Comparison of ENCODE assay signal across 22 cellular contexts in genomic region chr10:69628876-69629275, GRCh38. TPM values are rescaled to one million over a fixed set of nuclear protein-coding genes. Genes with fewer than 3 reads are reported as not detected.
A peak's percentile ranks its signal among the peaks of the same experiment; 100 is the strongest.
DNase-seq lines count a peak whose midpoint lies in the region; ATAC-seq, FAIRE-seq and TF ChIP-seq lines count a peak whose summit lies in the region.
"Had no signal": no experiment of that assay in that cellular context is flagged by ENCODE, and none has a peak within 500 bp of the region (broad histone marks: within the 10 kb centered on the region; RNA-seq: fewer than 3 reads in every experiment).

No MANE protein-coding gene starts in this region.

- H3K4me3 ChIP-seq in astrocyte (ENCODE audit: insufficient read depth, low read depth, low read length) (no peak overlapping the region), neural progenitor cell (no peak overlapping the region)
- H3K4me3 ChIP-seq: hepatocyte had no signal

- peak overlapping the region; percentile 4 for H3K4me3 Mint-ChIP-seq in activated CD4-positive, alpha-beta memory T cell treated with anti-CD3 and anti-CD28 coated beads for 36 hours
- no peak overlapping the region for H3K4me3 Mint-ChIP-seq in activated CD4-positive, alpha-beta memory T cell treated with anti-CD3 and anti-CD28 coated beads, Interleukin-2, amount 10 ng/mL, durations not matched to agents 7 days and 5 days
- H3K4me3 Mint-ChIP-seq in astrocyte (ENCODE audit: unreplicated experiment) (peak overlapping the region; percentile 70), neural progenitor cell (peak overlapping the region; percentile 64)
- H3K4me3 Mint-ChIP-seq: dendritic cell treated with granulocyte-macrophage colony-stimulating factor and Interleukin-4, amounts not matched to agents 40 ng/mL and 50 ng/mL, for 4 days had no signal

- no peak for DNase-seq in activated CD4-positive, alpha-beta memory T cell treated with anti-CD3 and anti-CD28 coated beads for 36 hours
- no peak for DNase-seq in activated CD4-positive, alpha-beta memory T cell treated with anti-CD3 and anti-CD28 coated beads, Interleukin-2, amount 10 ng/mL, durations not matched to agents 7 days and 5 days
- DNase-seq in G401 (ENCODE audit: low spot score) (peak; percentile 80), astrocyte (ENCODE audit: low read depth) (no peak), neural progenitor cell (ENCODE audit: low spot score) (no peak), foreskin keratinocyte (no peak), A172 (ENCODE audit: low spot score) (no peak)
- DNase-seq: IMR-90; NCI-H1436 treated with DMSO at 0.1 percent for 48 hours; NCI-H2227 treated with DMSO at 0.1 percent for 48 hours; NK-92 treated with Interleukin-12 subunit alpha and Interleukin-12 subunit beta, amount 100 ng/mL, for 24 hours; stimulated activated CD8-positive, alpha-beta memory T cell treated with anti-CD3 and anti-CD28 coated beads, Interleukin-4, amount 100 ng/mL, for 48 hours had no signal

- H3K36me3 ChIP-seq in astrocyte (ENCODE audit: insufficient read depth, low read length) (no peaks in the 10 kb centered on the region), neural progenitor cell (no peaks in the 10 kb centered on the region)

- H3K4me1 ChIP-seq in astrocyte (ENCODE audit: insufficient read depth, low read length) (no peaks in the 10 kb centered on the region), neural progenitor cell (peaks cover 5% of the 10 kb centered on the region), foreskin keratinocyte (no peaks in the 10 kb centered on the region)

- H3K27ac ChIP-seq in astrocyte (ENCODE audit: low read depth, low read length) (no peak overlapping the region), neural progenitor cell (no peak overlapping the region), foreskin keratinocyte (no peak overlapping the region)
- H3K27ac ChIP-seq: hepatocyte, HL-60, RWPE1 had no signal

- FAIRE-seq in astrocyte (lab: Jason Lieb, UNC): no peak
- FAIRE-seq: bronchial epithelial cell had no signal

- H3K27me3 Mint-ChIP-seq in activated CD4-positive, alpha-beta memory T cell treated with anti-CD3 and anti-CD28 coated beads for 36 hours: no peaks in the 10 kb centered on the region
- peaks cover 1% of the 10 kb centered on the region for H3K27me3 Mint-ChIP-seq in activated CD4-positive, alpha-beta memory T cell treated with anti-CD3 and anti-CD28 coated beads, Interleukin-2, amount 10 ng/mL, durations not matched to agents 7 days and 5 days
- H3K27me3 Mint-ChIP-seq in astrocyte (ENCODE audit: low read depth, unreplicated experiment) (peaks cover 42% of the 10 kb centered on the region), neural progenitor cell (ENCODE audit: insufficient read depth, low read depth) (peaks cover 7% of the 10 kb centered on the region)

- H4K20me1 ChIP-seq in astrocyte (ENCODE audit: insufficient read depth, low read length) (no peaks in the 10 kb centered on the region), neural progenitor cell (ENCODE audit: low read depth) (no peaks in the 10 kb centered on the region)

- peaks cover 6% of the 10 kb centered on the region for H3K36me3 Mint-ChIP-seq in activated CD4-positive, alpha-beta memory T cell treated with anti-CD3 and anti-CD28 coated beads for 36 hours
- H3K36me3 Mint-ChIP-seq in activated CD4-positive, alpha-beta memory T cell treated with anti-CD3 and anti-CD28 coated beads, Interleukin-2, amount 10 ng/mL, durations not matched to agents 7 days and 5 days (ENCODE audit: low read depth): peaks cover 1% of the 10 kb centered on the region
- peaks cover 7% of the 10 kb centered on the region for H3K36me3 Mint-ChIP-seq in astrocyte (ENCODE audit: low read depth, unreplicated experiment)
- H3K36me3 Mint-ChIP-seq in neural progenitor cell: peaks cover 7% of the 10 kb centered on the region

- H2AFZ ChIP-seq in astrocyte (ENCODE audit: low read depth, low read length) (no peak overlapping the region), neural progenitor cell (replicated peaks) (no peak overlapping the region)

- peaks cover 12% of the 10 kb centered on the region for H3K4me1 Mint-ChIP-seq in activated CD4-positive, alpha-beta memory T cell treated with anti-CD3 and anti-CD28 coated beads for 36 hours (ENCODE audit: low read depth)
- peaks cover 9% of the 10 kb centered on the region for H3K4me1 Mint-ChIP-seq in activated CD4-positive, alpha-beta memory T cell treated with anti-CD3 and anti-CD28 coated beads, Interleukin-2, amount 10 ng/mL, durations not matched to agents 7 days and 5 days
- no peaks in the 10 kb centered on the region for H3K4me1 Mint-ChIP-seq in astrocyte (ENCODE audit: low read depth, unreplicated experiment)
- H3K4me1 Mint-ChIP-seq in neural progenitor cell: peaks cover 5% of the 10 kb centered on the region

- no peak overlapping the region for H3K4me2 ChIP-seq in astrocyte (ENCODE audit: low read length)
- H3K4me2 ChIP-seq in neural progenitor cell: no peak overlapping the region

- H3F3A ChIP-seq in neural progenitor cell (ENCODE audit: low read depth): no peaks in the 10 kb centered on the region

- CTCF ChIA-PET in activated CD4-positive, alpha-beta memory T cell treated with anti-CD3 and anti-CD28 coated beads for 36 hours (lab: Charles Lee): interaction anchor here (0.6 to 2.6 kb wide), 17 partner anchors 9 to 758 kb away, joined by 3 to 22 read pairs (median 3); partner anchors contain the start of gene NEUROG3
- CTCF ChIA-PET in activated CD4-positive, alpha-beta memory T cell treated with anti-CD3 and anti-CD28 coated beads, Interleukin-2, amount 10 ng/mL, durations not matched to agents 7 days and 5 days (lab: Charles Lee): interaction anchor here (0.7 to 1.3 kb wide), 11 partner anchors 8 to 143 kb away, joined by 3 to 5 read pairs (median 3); no protein-coding TSS in a partner anchor

- H3K79me2 ChIP-seq in astrocyte (ENCODE audit: insufficient read depth, low read length) (no peaks in the 10 kb centered on the region), neural progenitor cell (ENCODE audit: low read depth) (no peaks in the 10 kb centered on the region)
- H3K79me2 ChIP-seq: hepatocyte had no signal

- H3K27me3 ChIP-seq in astrocyte (ENCODE audit: insufficient read depth, low read length) (peaks cover 2% of the 10 kb centered on the region), neural progenitor cell (peaks cover 50% of the 10 kb centered on the region), foreskin keratinocyte (peaks cover 10% of the 10 kb centered on the region)
- H3K27me3 ChIP-seq: hepatocyte had no signal

- H3K9ac ChIP-seq in astrocyte (ENCODE audit: low read length) (no peak overlapping the region), neural progenitor cell (no peak overlapping the region)

- ATAC-seq in foreskin keratinocyte: no peak

- no peak overlapping the region for H3K27ac Mint-ChIP-seq in activated CD4-positive, alpha-beta memory T cell treated with anti-CD3 and anti-CD28 coated beads for 36 hours
- no peak overlapping the region for H3K27ac Mint-ChIP-seq in activated CD4-positive, alpha-beta memory T cell treated with anti-CD3 and anti-CD28 coated beads, Interleukin-2, amount 10 ng/mL, durations not matched to agents 7 days and 5 days
- H3K27ac Mint-ChIP-seq in astrocyte (ENCODE audit: unreplicated experiment) (no peak overlapping the region), neural progenitor cell (no peak overlapping the region)
- H3K27ac Mint-ChIP-seq: dendritic cell treated with granulocyte-macrophage colony-stimulating factor and Interleukin-4, amounts not matched to agents 40 ng/mL and 50 ng/mL, for 4 days had no signal

- TF ChIP-seq CTCF in astrocyte (IDR thresholded peaks at IDR 0.05; ENCODE audit: insufficient read depth, low read depth, low read length) (no peak), neural progenitor cell (IDR thresholded peaks at IDR 0.05) (no peak), foreskin keratinocyte (conservative IDR thresholded peaks at IDR 0.05) (no peak)

- no peaks in the 10 kb centered on the region for H3K9me3 ChIP-seq in astrocyte (ENCODE audit: insufficient read depth, low read depth, low read length)
- H3K9me3 ChIP-seq in neural progenitor cell (ENCODE audit: low read depth): no peaks in the 10 kb centered on the region

- in situ Hi-C loops in G401 (cut with HindIII; ENCODE audit: low sequenced_read_pairs): no loop called here

- H3K9me3 Mint-ChIP-seq in activated CD4-positive, alpha-beta memory T cell treated with anti-CD3 and anti-CD28 coated beads for 36 hours: peaks cover 7% of the 10 kb centered on the region
- H3K9me3 Mint-ChIP-seq in activated CD4-positive, alpha-beta memory T cell treated with anti-CD3 and anti-CD28 coated beads, Interleukin-2, amount 10 ng/mL, durations not matched to agents 7 days and 5 days: peaks cover 6% of the 10 kb centered on the region
- peaks cover 5% of the 10 kb centered on the region for H3K9me3 Mint-ChIP-seq in astrocyte (ENCODE audit: unreplicated experiment)
- peaks cover 3% of the 10 kb centered on the region for H3K9me3 Mint-ChIP-seq in neural progenitor cell

- POLR2A ChIA-PET in activated CD4-positive, alpha-beta memory T cell treated with anti-CD3 and anti-CD28 coated beads for 36 hours (lab: Charles Lee): interaction anchor here (0.9 kb wide), 1 partner anchor 14 kb away, joined by 3 read pairs; no protein-coding TSS in a partner anchor
- POLR2A ChIA-PET in activated CD4-positive, alpha-beta memory T cell treated with anti-CD3 and anti-CD28 coated beads, Interleukin-2, amount 10 ng/mL, durations not matched to agents 7 days and 5 days (lab: Charles Lee): no interaction called here

- intact Hi-C loops in activated CD4-positive, alpha-beta memory T cell treated with anti-CD3 and anti-CD28 coated beads for 36 hours (cut with micrococcal nuclease): no loop called here

RNA-seq across cellular contexts. Expression of gene FAM241B, which starts 1.2 kb away (rescaled TPM):
- 10 to 100 TPM; 10.9 to 11.8 TPM for total RNA-seq in activated CD4-positive, alpha-beta memory T cell treated with anti-CD3 and anti-CD28 coated beads for 36 hours
- 1 to 10 TPM; 2.7 to 3.2 TPM for total RNA-seq in activated CD4-positive, alpha-beta memory T cell treated with anti-CD3 and anti-CD28 coated beads, Interleukin-2, amount 10 ng/mL, durations not matched to agents 7 days and 5 days
- total RNA-seq in G401 (2014; rRNA removed; shearing (Covaris generic)): 27.8 and 36.7 TPM in 2 replicates
- 3.1 and 4.4 TPM in 2 replicates for total RNA-seq in astrocyte
- total RNA-seq in neural progenitor cell (ENCODE audit: low replicate concordance): 2.6 and 4.6 TPM in 2 replicates
- total RNA-seq in foreskin keratinocyte: 2.5 and 5.4 TPM in 2 replicates
- polyA plus RNA-seq in foreskin keratinocyte: 6.8 and 15.7 TPM in 2 replicates
- 7.4 and 10.8 TPM in 2 replicates for total RNA-seq in A172 (2014; rRNA removed; shearing (Covaris generic))
- total RNA-seq: fibroblast of villous mesenchyme, myocyte had no signal

RNA-seq across cellular contexts. Expression of gene NEUROG3, which starts 55.7 kb away (rescaled TPM):
- total RNA-seq in activated CD4-positive, alpha-beta memory T cell treated with anti-CD3 and anti-CD28 coated beads for 36 hours: not detected
- total RNA-seq in activated CD4-positive, alpha-beta memory T cell treated with anti-CD3 and anti-CD28 coated beads, Interleukin-2, amount 10 ng/mL, durations not matched to agents 7 days and 5 days: under 1 TPM in 1 of 2 experiments, not detected in 1; 0.23 TPM
- total RNA-seq in G401 (2014; rRNA removed; shearing (Covaris generic)): not detected in 2 replicates
- not detected in 2 replicates for total RNA-seq in astrocyte
- total RNA-seq in neural progenitor cell (ENCODE audit: low replicate concordance): not detected in 2 replicates
- not detected in 2 replicates for total RNA-seq in foreskin keratinocyte
- polyA plus RNA-seq in foreskin keratinocyte: not detected in 2 replicates
- total RNA-seq in A172 (2014; rRNA removed; shearing (Covaris generic)): not detected in 2 replicates
- total RNA-seq: bronchial epithelial cell, fibroblast of villous mesenchyme, hepatocyte, IMR-90, lung microvascular endothelial cell, M059J, pulmonary artery endothelial cell had no signal
- polyA plus RNA-seq: IMR-90 had no signal
